26 cellular contexts compared by ENCODE assay signal in the genomic region with DNA sequence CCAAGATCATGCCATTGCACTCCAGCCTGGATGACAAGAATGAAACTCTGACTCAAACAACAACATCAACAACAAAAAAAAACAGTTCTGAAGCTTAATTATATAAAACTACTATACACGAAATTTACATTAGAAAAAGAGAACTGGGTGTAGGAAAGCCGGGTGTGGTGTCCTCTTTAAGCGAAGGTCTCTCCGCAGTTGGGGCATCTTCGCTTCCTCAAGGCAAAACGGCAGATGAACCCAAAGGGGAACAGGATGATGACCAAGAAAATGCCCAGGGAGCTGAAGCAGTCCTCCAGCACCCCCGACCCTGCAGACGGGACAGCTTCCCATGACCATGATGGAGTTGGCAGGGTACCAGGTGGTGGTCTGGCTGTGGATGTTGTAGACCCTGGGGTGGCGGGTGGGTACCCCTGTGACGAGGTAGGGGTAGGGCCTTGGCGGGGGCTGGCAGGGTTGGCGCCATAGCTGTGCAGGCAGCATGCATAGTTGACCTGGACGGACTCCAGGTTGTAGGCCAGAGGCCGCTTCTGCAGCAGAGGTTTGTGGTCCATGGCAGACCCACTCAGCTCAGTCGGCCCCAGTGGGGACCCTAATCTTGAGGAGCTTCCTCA. TPM values are rescaled to one million over a fixed set of nuclear protein-coding genes. Genes with fewer than 3 reads are reported as not detected.
"Had no signal": no experiment of that assay in that cellular context is flagged by ENCODE, and none has a peak within 500 bp of the region (broad histone marks: within the 10 kb centered on the region; RNA-seq: fewer than 3 reads in every experiment).

No MANE protein-coding gene starts in this region.

- H3K27me3 Mint-ChIP-seq: progenitor cell of endocrine pancreas; stimulated activated naive B cell treated with anti-CD40 and anti-IgM and Interleukin-4, amounts not matched to agents 10 μg/mL and 1 μg/mL and 100 μg/mL, for 72 hours had no signal

- H3K36me3 ChIP-seq: heart left ventricle, lower lobe of right lung, ovary, right atrium auricular region, right lobe of liver, thyroid gland, transverse colon, upper lobe of left lung had no signal

- H3K36me3 Mint-ChIP-seq: immature natural killer cell had no signal

- H3K4me1 ChIP-seq: heart left ventricle, lower lobe of right lung, right atrium auricular region, right lobe of liver, testis, thyroid gland, transverse colon, upper lobe of left lung had no signal

- H3K27ac Mint-ChIP-seq: immature natural killer cell; mesothelial cell of epicardium; naive thymus-derived CD8-positive, alpha-beta T cell; stimulated activated naive B cell treated with anti-CD40 and anti-IgM and Interleukin-4, amounts not matched to agents 10 μg/mL and 1 μg/mL and 100 μg/mL, for 72 hours; stimulated activated naive CD8-positive, alpha-beta T cell treated with anti-CD3 and anti-CD28 coated beads, Interleukin-15, Interleukin-2, amounts not matched to agents 100 ng/mL and 50 ng/mL, for 24 hours had no signal

- H3K4me3 ChIP-seq: heart left ventricle, lower lobe of right lung, ovary, right atrium auricular region, right lobe of liver, smooth muscle cell, testis, thyroid gland, transverse colon, upper lobe of left lung had no signal

- H3K27ac ChIP-seq: heart left ventricle, lower lobe of right lung, ovary, right atrium auricular region, right lobe of liver, testis, thyroid gland, transverse colon, upper lobe of left lung had no signal

- DNase-seq: heart left ventricle; hypothalamus; immature natural killer cell; left cardiac atrium; lower lobe of right lung; mammary epithelial cell; mesendoderm; naive thymus-derived CD8-positive, alpha-beta T cell; ovary; right lobe of liver; stimulated activated CD4-positive, alpha-beta T cell treated with anti-CD3 and anti-CD28 coated beads, Interleukin-15, amount 100 ng/mL, for 24 hours; stimulated activated CD4-positive, alpha-beta T cell treated with anti-CD3 and anti-CD28 coated beads, Interleukin-2, amount 100 ng/mL, for 24 hours; stimulated activated CD4-positive, alpha-beta T cell treated with anti-CD3 and anti-CD28 coated beads, Interleukin-4, amount 100 ng/mL, for 1 hour; stimulated activated naive B cell treated with anti-CD40 and anti-IgM and Interleukin-4, amounts not matched to agents 10 μg/mL and 1 μg/mL and 100 μg/mL, for 72 hours; testis; thyroid gland; transverse colon; upper lobe of left lung had no signal

- H3K4me3 Mint-ChIP-seq: immature natural killer cell; mesothelial cell of epicardium; naive thymus-derived CD8-positive, alpha-beta T cell; stimulated activated naive B cell treated with anti-CD40 and anti-IgM and Interleukin-4, amounts not matched to agents 10 μg/mL and 1 μg/mL and 100 μg/mL, for 72 hours; stimulated activated naive CD8-positive, alpha-beta T cell treated with anti-CD3 and anti-CD28 coated beads, Interleukin-15, Interleukin-2, amounts not matched to agents 100 ng/mL and 50 ng/mL, for 24 hours had no signal

- ATAC-seq: left cardiac atrium; left lobe of liver; naive thymus-derived CD8-positive, alpha-beta T cell; stimulated activated naive B cell treated with anti-CD40 and anti-IgM and Interleukin-4, amounts not matched to agents 10 μg/mL and 1 μg/mL and 100 μg/mL, for 72 hours had no signal

- H3K4me1 Mint-ChIP-seq: immature natural killer cell; naive thymus-derived CD8-positive, alpha-beta T cell; stimulated activated naive B cell treated with anti-CD40 and anti-IgM and Interleukin-4, amounts not matched to agents 10 μg/mL and 1 μg/mL and 100 μg/mL, for 72 hours had no signal

- FAIRE-seq: islet of Langerhans, urothelium cell line had no signal

- H3K9me3 ChIP-seq: ovary, right lobe of liver, testis, thyroid gland had no signal

- H3K27me3 ChIP-seq: heart left ventricle, ovary, right atrium auricular region, right lobe of liver, testis, thyroid gland, transverse colon, upper lobe of left lung had no signal

RNA-seq across cellular contexts. Expression of a gene that starts 18.2 kb away (rescaled TPM):
- polyA plus RNA-seq: naive thymus-derived CD8-positive, alpha-beta T cell had no signal
